Comparison of ENCODE assay signal across 8 cellular contexts in genomic region chr6:149444360-149445094, GRCh38. TPM values are rescaled to one million over a fixed set of nuclear protein-coding genes. Genes with fewer than 3 reads are reported as not detected.
DNase-seq lines count a peak whose midpoint lies in the region; ATAC-seq, FAIRE-seq and TF ChIP-seq lines count a peak whose summit lies in the region.
"Not testable (repeated sequence)": the region's sequence is repeated elsewhere in the genome, so short reads cannot be mapped to it uniquely, and the experiment has no call there.
"Had no signal": no experiment of that assay in that cellular context is flagged by ENCODE, and none has a peak within 500 bp of the region (broad histone marks: within the 10 kb centered on the region; RNA-seq: fewer than 3 reads in every experiment).

No MANE protein-coding gene starts in this region.

- peak overlapping the region; percentile 4; the same call in 1 of the 2 replicates for H2AK5ac ChIP-seq in IMR-90 (ENCODE audit: low read depth, low read length)

- not testable (repeated sequence) for H3K4me2 ChIP-seq in IMR-90 (ENCODE audit: low read depth, low read length); neural progenitor cell
- peak overlapping the region; percentile 15 for H3K4me2 ChIP-seq in HepG2 (ENCODE audit: low read depth, low read length)

- H4K91ac ChIP-seq in IMR-90 (ENCODE audit: insufficient read depth, low read depth, low read length), result not testable (repeated sequence)

- intact Hi-C loops in IMR-90 (cut with micrococcal nuclease); HepG2 (cut with micrococcal nuclease; ENCODE audit: unreplicated experiment): not testable (repeated sequence)

- not testable (repeated sequence) for ATAC-seq in IMR-90 (ENCODE audit: low read depth)
- ATAC-seq in T-helper 17 cell (peak; percentile 12), HepG2 (peak; percentile 45)

- H4K5ac ChIP-seq in IMR-90 (ENCODE audit: low read depth, low read length), result not testable (repeated sequence)

- FAIRE-seq in bronchial epithelial cell (lab: Jason Lieb, UNC) (peak; percentile 77), HepG2 (lab: Jason Lieb, UNC) (peak; percentile 51)

- BruUV-seq in IMR-90 (replicated peaks; lab: Mats Ljungman, UMichigan); HepG2 (replicated peaks; lab: Mats Ljungman, UMichigan): not testable (repeated sequence)

- peak overlapping the region; percentile 36 for H3K4me3 Mint-ChIP-seq in T-helper 17 cell
- H3K4me3 Mint-ChIP-seq in activated T-cell treated with anti-CD3 and anti-CD28 coated beads, Interleukin-2, amount 50 U/mL, for 24 hours; neural progenitor cell: not testable (repeated sequence)

- H3K9me1 ChIP-seq in IMR-90 (ENCODE audit: insufficient read depth, low read length), result not testable (repeated sequence)

- dilution Hi-C loops in IMR-90 (cut with HindIII; ENCODE audit: low sequenced_read_pairs, unreplicated experiment), result not testable (repeated sequence)

- not testable (repeated sequence) for H3K36me3 Mint-ChIP-seq in T-helper 17 cell (ENCODE audit: low read depth); neural progenitor cell
- peaks cover 14% of the 10 kb centered on the region for H3K36me3 Mint-ChIP-seq in activated T-cell treated with anti-CD3 and anti-CD28 coated beads, Interleukin-2, amount 50 U/mL, for 24 hours (ENCODE audit: low read depth)

- not testable (repeated sequence) for H2BK20ac ChIP-seq in IMR-90 (ENCODE audit: low read depth, low read length)

- peak overlapping the region; percentile 87 for H3K27ac Mint-ChIP-seq in T-helper 17 cell
- H3K27ac Mint-ChIP-seq in activated T-cell treated with anti-CD3 and anti-CD28 coated beads, Interleukin-2, amount 50 U/mL, for 24 hours, result peak overlapping the region; percentile 74
- peak overlapping the region; percentile 66 for H3K27ac Mint-ChIP-seq in neural progenitor cell

- H3K9me3 ChIP-seq in IMR-90 (ENCODE audit: control insufficient read depth, insufficient read depth, low read length); T-helper 17 cell (ENCODE audit: control insufficient read depth, low read length, poor library complexity, severe bottlenecking); HepG2 (ENCODE audit: low read length); neural progenitor cell (ENCODE audit: low read depth): not testable (repeated sequence)

- in situ Hi-C loops in IMR-90 (cut with MboI; ENCODE audit: low sequenced_read_pairs); HepG2 (cut with HindIII; ENCODE audit: extremely low pct_ligation_motif_present, low pct_unique_long_range_greater_than_20kb): not testable (repeated sequence)

- TF ChIP-seq POLR2A in IMR-90 (IDR thresholded peaks at IDR 0.05; ENCODE audit: low read depth, low read length); HepG2 (IDR thresholded peaks at IDR 0.05; ENCODE audit: insufficient read depth in 1 of 2, low read depth in 2 of 2, low read length in 2 of 2): not testable (repeated sequence)

- DNase-seq in DMS53 treated with DMSO at 0.1 percent for 48 hours (lab: John Stamatoyannopoulos, UW; ENCODE audit: unreplicated experiment) (peak; percentile 16), HepG2 (ENCODE audit: low spot score) (peak; percentile 27)
- not testable (repeated sequence) for DNase-seq in IMR-90; T-helper 17 cell; activated T-cell treated with anti-CD3 and anti-CD28 coated beads, Interleukin-2, amount 50 U/mL, for 24 hours; bronchial epithelial cell (ENCODE audit: low read depth); neural progenitor cell (ENCODE audit: low spot score)

- not testable (repeated sequence) for H3K18ac ChIP-seq in IMR-90 (ENCODE audit: low read depth, low read length)

- not testable (repeated sequence) for H3K56ac ChIP-seq in IMR-90 (ENCODE audit: extremely low read depth, insufficient read depth, low read length)

- not testable (repeated sequence) for H2BK5ac ChIP-seq in IMR-90 (ENCODE audit: low read depth, low read length, poor library complexity, severe bottlenecking)

- not testable (repeated sequence) for H3K23ac ChIP-seq in IMR-90 (ENCODE audit: low read depth, low read length)

- peaks cover 28% of the 10 kb centered on the region for H3K4me1 Mint-ChIP-seq in T-helper 17 cell
- H3K4me1 Mint-ChIP-seq in activated T-cell treated with anti-CD3 and anti-CD28 coated beads, Interleukin-2, amount 50 U/mL, for 24 hours (ENCODE audit: low read depth), result peaks cover 15% of the 10 kb centered on the region
- peaks cover 20% of the 10 kb centered on the region for H3K4me1 Mint-ChIP-seq in neural progenitor cell

- not testable (repeated sequence) for H3F3A ChIP-seq in neural progenitor cell (ENCODE audit: low read depth)

- CTCF ChIA-PET in IMR-90 (lab: Yijun Ruan, JAX), result interaction anchor here (1.2 kb wide), 1 partner anchor 12 kb away, joined by 4 read pairs; no protein-coding TSS in a partner anchor
- CTCF ChIA-PET in HepG2 (lab: Yijun Ruan, JAX; ENCODE audit: low intra/inter-chr PET ratio, low total read pairs), result not testable (repeated sequence)

- H3K27me3 ChIP-seq in IMR-90 (ENCODE audit: control insufficient read depth, insufficient read depth, low read length); bronchial epithelial cell (ENCODE audit: control insufficient read depth, insufficient read depth, low read length); HepG2 (ENCODE audit: control insufficient read depth in 1 of 2, insufficient read depth in 2 of 2, low read length in 2 of 2); neural progenitor cell: not testable (repeated sequence)

- not testable (repeated sequence) for H4K20me1 ChIP-seq in IMR-90 (ENCODE audit: insufficient read depth, low read length); HepG2 (ENCODE audit: insufficient read depth, low read length); neural progenitor cell (ENCODE audit: low read depth)

- H2BK120ac ChIP-seq in IMR-90 (ENCODE audit: low read depth, low read length), result not testable (repeated sequence)

- TF ChIP-seq EP300 in HepG2 (IDR thresholded peaks at IDR 0.05; ENCODE audit: low read depth in 2 of 2, low read length in 2 of 2); HepG2 (CRISPR knock-in tag; IDR thresholded peaks at IDR 0.05; ENCODE audit: borderline replicate concordance): not testable (repeated sequence)

- H3K27me3 Mint-ChIP-seq in T-helper 17 cell; activated T-cell treated with anti-CD3 and anti-CD28 coated beads, Interleukin-2, amount 50 U/mL, for 24 hours: not testable (repeated sequence)
- H3K27me3 Mint-ChIP-seq in neural progenitor cell (ENCODE audit: insufficient read depth, low read depth), result peaks cover 12% of the 10 kb centered on the region

- not testable (repeated sequence) for H3K9ac ChIP-seq in IMR-90 (ENCODE audit: low read depth, low read length); HepG2 (ENCODE audit: insufficient read depth, low read depth, low read length); neural progenitor cell

- H2AFZ ChIP-seq in IMR-90 (replicated peaks; ENCODE audit: low read length, poor library complexity); HepG2 (ENCODE audit: low read length); neural progenitor cell (replicated peaks): not testable (repeated sequence)

- POLR2A ChIA-PET in IMR-90 (lab: Charles Lee; ENCODE audit: unreplicated experiment); HepG2 (lab: Yijun Ruan, JAX): not testable (repeated sequence)

- not testable (repeated sequence) for H2BK15ac ChIP-seq in IMR-90 (ENCODE audit: low read depth, low read length)

- TF ChIP-seq RAD21 in IMR-90 (IDR thresholded peaks at IDR 0.05; ENCODE audit: low read length); HepG2 (CRISPR knock-in tag; IDR thresholded peaks at IDR 0.05): not testable (repeated sequence)

- not testable (repeated sequence) for H3K4me1 ChIP-seq in IMR-90 (ENCODE audit: control insufficient read depth, insufficient read depth, low read length); neural progenitor cell
- H3K4me1 ChIP-seq in HepG2 (ENCODE audit: insufficient read depth, low read length), result peaks cover 45% of the 10 kb centered on the region

- not testable (repeated sequence) for H3K14ac ChIP-seq in IMR-90 (replicated peaks; ENCODE audit: low read depth, low read length)

- TF ChIP-seq CTCF in IMR-90 (conservative IDR thresholded peaks at IDR 0.05; ENCODE audit: low read depth, low read length); bronchial epithelial cell (IDR thresholded peaks at IDR 0.05; ENCODE audit: insufficient read depth, low read length, severe bottlenecking); HepG2 (CRISPR knock-in tag; IDR thresholded peaks at IDR 0.05); neural progenitor cell (IDR thresholded peaks at IDR 0.05): not testable (repeated sequence)

- H2AK9ac ChIP-seq in IMR-90 (replicated peaks; ENCODE audit: low read depth, low read length, poor library complexity), result not testable (repeated sequence)

- not testable (repeated sequence) for H3K36me3 ChIP-seq in IMR-90 (ENCODE audit: control insufficient read depth, insufficient read depth, low read length); bronchial epithelial cell (ENCODE audit: control insufficient read depth, insufficient read depth, low read length); HepG2 (replicated peaks in 1 of 2; ENCODE audit: control insufficient read depth in 1 of 2, insufficient read depth in 2 of 2, low read length in 2 of 2); neural progenitor cell

- H3K9me3 Mint-ChIP-seq in activated T-cell treated with anti-CD3 and anti-CD28 coated beads, Interleukin-2, amount 50 U/mL, for 24 hours; neural progenitor cell: not testable (repeated sequence)

- 100% methylated on average over 1 of the region's 3 CpGs; no CpG with 5 or more reads in 1 of the 2 experiments for WGBS in IMR-90 (ENCODE audit: extremely low coverage in 2 of 2, insufficient read length in 1 of 2), 2 experiments
- 33% methylated on average over 3 of the region's 3 CpGs for WGBS in HepG2 (ENCODE audit: low lambda C conversion rate)

- H3K27ac ChIP-seq in IMR-90 (ENCODE audit: insufficient read depth, low read length); HepG2 (ENCODE audit: extremely low read length, insufficient read depth, low read length); neural progenitor cell: not testable (repeated sequence)

- H3K79me1 ChIP-seq in IMR-90 (ENCODE audit: low read depth in 1 of 2, low read length in 2 of 2), result not testable (repeated sequence)

- not testable (repeated sequence) for H4K8ac ChIP-seq in IMR-90 (ENCODE audit: low read depth in 2 of 2, low read length in 2 of 2)

- H3K4ac ChIP-seq in IMR-90 (ENCODE audit: low read depth, low read length), result not testable (repeated sequence)

- not testable (repeated sequence) for H3K79me2 ChIP-seq in HepG2 (ENCODE audit: insufficient read depth, low read length); neural progenitor cell (ENCODE audit: low read depth)

- not testable (repeated sequence) for H3K4me3 ChIP-seq in IMR-90 (ENCODE audit: insufficient read depth, low read depth, low read length); bronchial epithelial cell (ENCODE audit: low read depth, low read length); HepG2 (replicated peaks in 1 of 3; ENCODE audit: insufficient read depth in 1 of 3, low read depth in 2 of 3, low read length in 3 of 3); neural progenitor cell

RNA-seq across cellular contexts. Expression of gene ZC3H12D, which starts 40.3 kb away (rescaled TPM):
- total RNA-seq in IMR-90 (2012; rRNA removed), result under 0.01 TPM in 1 of 2 replicates, not detected in the other
- polyA plus RNA-seq in IMR-90 (2012; rRNA removed), result 0.07 and 0.12 TPM in 2 replicates
- under 0.01 and 0.01 TPM in 2 replicates for polyA plus RNA-seq in IMR-90 (2012; cell fraction: cytosol; rRNA removed)
- 0.26 and 0.38 TPM in 2 replicates for polyA plus RNA-seq in IMR-90 (2012; cell fraction: nucleus; rRNA removed; ENCODE audit: low replicate concordance)
- 100 to 1,000 TPM; 219 to 248 TPM for total RNA-seq in T-helper 17 cell
- under 0.01 TPM in 2 replicates for total RNA-seq in bronchial epithelial cell
- 2.1 and 2.7 TPM in 2 replicates for total RNA-seq in HepG2 (2016; rRNA removed; fragmentation: Illumina TruSeq; extraction: Trizol)
- total RNA-seq in HepG2 (2016; cell fraction: cytosol; rRNA removed; fragmentation: Illumina TruSeq; extraction: Trizol; ENCODE audit: low read depth), result 0.88 and 0.91 TPM in 2 replicates
- total RNA-seq in HepG2 (2016; cell fraction: insoluble cytoplasmic fraction; rRNA removed; fragmentation: Illumina TruSeq; extraction: Trizol), result 1.2 and 1.9 TPM in 2 replicates
- total RNA-seq in HepG2 (2016; cell fraction: membrane; rRNA removed; fragmentation: Illumina TruSeq; extraction: Trizol), result 1.1 and 1.2 TPM in 2 replicates
- 2.5 and 3.1 TPM in 2 replicates for total RNA-seq in HepG2 (2016; cell fraction: nucleus; rRNA removed; fragmentation: Illumina TruSeq; extraction: Trizol)
- 1.2 and 1.7 TPM in 2 replicates for polyA plus RNA-seq in HepG2 (2011; rRNA removed)
- polyA plus RNA-seq in HepG2 (2011; cell fraction: cytosol; rRNA removed), result 0.85 and 1.1 TPM in 2 replicates
- 2.7 and 3.3 TPM in 2 replicates for polyA plus RNA-seq in HepG2 (2011; cell fraction: nucleus; rRNA removed)
- polyA plus RNA-seq in HepG2 (2012), result 0.52 and 1.1 TPM in 2 replicates
- 0.17 and 0.23 TPM in 2 replicates for polyA plus RNA-seq in HepG2 (2016; cell fraction: cytosol; fragmentation: Illumina TruSeq; extraction: Trizol; ENCODE audit: low read depth)
- 0.86 and 1.6 TPM in 2 replicates for polyA plus RNA-seq in HepG2 (2016; cell fraction: insoluble cytoplasmic fraction; fragmentation: Illumina TruSeq; extraction: Trizol; ENCODE audit: low read depth)
- 0.51 and 0.76 TPM in 2 replicates for polyA plus RNA-seq in HepG2 (2016; cell fraction: membrane; fragmentation: Illumina TruSeq; extraction: Trizol; ENCODE audit: low read depth)
- polyA plus RNA-seq in HepG2 (2016; cell fraction: nucleus; fragmentation: Illumina TruSeq; extraction: Trizol; ENCODE audit: insufficient read depth, low read depth), result 2.8 and 3.1 TPM in 2 replicates
- polyA minus RNA-seq in HepG2 (2011; rRNA and poly(A)+ RNA removed; ENCODE audit: low replicate concordance), result 0.54 and 3.2 TPM in 2 replicates
- polyA minus RNA-seq in HepG2 (2011; cell fraction: cytosol; rRNA and poly(A)+ RNA removed), result 0.53 and 1.2 TPM in 2 replicates
- polyA minus RNA-seq in HepG2 (2011; cell fraction: nucleus; rRNA and poly(A)+ RNA removed), result 2.2 and 2.9 TPM in 2 replicates
- total RNA-seq in neural progenitor cell (ENCODE audit: low replicate concordance), result 0.03 TPM in 1 of 2 replicates, not detected in the other
- polyA plus RNA-seq: GM23248 had no signal

RNA-seq across cellular contexts. Expression of gene SUMO4, which starts 44.5 kb away (rescaled TPM):
- 1.9 and 2.2 TPM in 2 replicates for total RNA-seq in IMR-90 (2012; rRNA removed)
- not detected in 2 replicates for polyA plus RNA-seq in IMR-90 (2012; rRNA removed)
- not detected in 2 replicates for polyA plus RNA-seq in IMR-90 (2012; cell fraction: cytosol; rRNA removed)
- polyA plus RNA-seq in IMR-90 (2012; cell fraction: nucleus; rRNA removed; ENCODE audit: low replicate concordance), result 0.05 and 0.44 TPM in 2 replicates
- total RNA-seq in T-helper 17 cell, result 10 to 100 TPM in 1 of 2 donors, 1 to 10 TPM in 1; 9.0 to 11.4 TPM
- 0.79 and 1.2 TPM in 2 replicates for total RNA-seq in bronchial epithelial cell
- 0.38 and 1.2 TPM in 2 replicates for total RNA-seq in HepG2 (2016; rRNA removed; fragmentation: Illumina TruSeq; extraction: Trizol)
- not detected in 2 replicates for total RNA-seq in HepG2 (2016; cell fraction: cytosol; rRNA removed; fragmentation: Illumina TruSeq; extraction: Trizol; ENCODE audit: low read depth)
- 0.48 and 1.0 TPM in 2 replicates for total RNA-seq in HepG2 (2016; cell fraction: insoluble cytoplasmic fraction; rRNA removed; fragmentation: Illumina TruSeq; extraction: Trizol)
- not detected in 2 replicates for total RNA-seq in HepG2 (2016; cell fraction: membrane; rRNA removed; fragmentation: Illumina TruSeq; extraction: Trizol)
- total RNA-seq in HepG2 (2016; cell fraction: nucleus; rRNA removed; fragmentation: Illumina TruSeq; extraction: Trizol), result 5.4 and 7.3 TPM in 2 replicates
- 0.10 and 0.22 TPM in 2 replicates for polyA plus RNA-seq in HepG2 (2011; rRNA removed)
- not detected in 2 replicates for polyA plus RNA-seq in HepG2 (2011; cell fraction: cytosol; rRNA removed)
- polyA plus RNA-seq in HepG2 (2011; cell fraction: nucleus; rRNA removed), result 0.58 and 0.73 TPM in 2 replicates
- polyA plus RNA-seq in HepG2 (2012), result 0.13 and 0.25 TPM in 2 replicates
- not detected in 2 replicates for polyA plus RNA-seq in HepG2 (2016; cell fraction: cytosol; fragmentation: Illumina TruSeq; extraction: Trizol; ENCODE audit: low read depth)
- polyA plus RNA-seq in HepG2 (2016; cell fraction: insoluble cytoplasmic fraction; fragmentation: Illumina TruSeq; extraction: Trizol; ENCODE audit: low read depth), result not detected in 2 replicates
- not detected in 2 replicates for polyA plus RNA-seq in HepG2 (2016; cell fraction: membrane; fragmentation: Illumina TruSeq; extraction: Trizol; ENCODE audit: low read depth)
- polyA plus RNA-seq in HepG2 (2016; cell fraction: nucleus; fragmentation: Illumina TruSeq; extraction: Trizol; ENCODE audit: insufficient read depth, low read depth), result 0.92 and 0.94 TPM in 2 replicates
- 1.6 and 2.1 TPM in 2 replicates for polyA minus RNA-seq in HepG2 (2011; rRNA and poly(A)+ RNA removed; ENCODE audit: low replicate concordance)
- polyA minus RNA-seq in HepG2 (2011; cell fraction: cytosol; rRNA and poly(A)+ RNA removed), result not detected in 2 replicates
- 12.4 and 14.9 TPM in 2 replicates for polyA minus RNA-seq in HepG2 (2011; cell fraction: nucleus; rRNA and poly(A)+ RNA removed)
- total RNA-seq in neural progenitor cell (ENCODE audit: low replicate concordance), result 0.82 and 2.3 TPM in 2 replicates
- total RNA-seq: GM23248 had no signal

Comparison
In these comparisons a context has a peak if more than half of its experiments do, and no peak if none do; other contexts are left out.
1. RNA of gene ZC3H12D, which starts 40.3 kb away (total RNA-seq): 219 to 248 TPM in T-helper 17 cell; 0.88 to 3.1 TPM in HepG2, under 0.01 TPM in IMR-90, under 0.01 TPM in bronchial epithelial cell and 0.03 TPM in neural progenitor cell; every median in the first group is over 10 times any median in the second.
2. Peak in every context shown above with its lines, with median percentiles within 50 percentile points of each other: H3K27ac Mint-ChIP-seq.